In genomic region chr9:111909444-111909843, GRCh38 we compare ENCODE assay signal across 11 cellular contexts. TPM values are rescaled to one million over a fixed set of nuclear protein-coding genes. Genes with fewer than 3 reads are reported as not detected.
DNase-seq lines count a peak whose midpoint lies in the region; ATAC-seq and TF ChIP-seq lines count a peak whose summit lies in the region.
"Had no signal": no experiment of that assay in that cellular context is flagged by ENCODE, and none has a peak within 500 bp of the region (broad histone marks: within the 10 kb centered on the region; RNA-seq: fewer than 3 reads in every experiment).

No MANE protein-coding gene starts in this region.

- peaks cover 89% of the 10 kb centered on the region for H4K20me1 ChIP-seq in osteoblast (ENCODE audit: insufficient read depth, low read length)

- H3K36me3 ChIP-seq in osteoblast (ENCODE audit: insufficient read depth, low read length) (peaks cover 54% of the 10 kb centered on the region), right atrium auricular region (no peaks in the 10 kb centered on the region), WERI-Rb-1 (no peaks in the 10 kb centered on the region; the same call in 1 of the 2 replicates)

- H3K36me3 Mint-ChIP-seq in T-cell: peaks cover 15% of the 10 kb centered on the region

- H3K27ac Mint-ChIP-seq in T-cell: peak overlapping the region; percentile 58 to 62
- H3K27ac Mint-ChIP-seq: T-helper 1 cell treated with Interleukin-12 subunit alpha and Interleukin-12 subunit beta and Interleukin-4 antibody, amounts not matched to agents 30 μg/mL and 1 μg/mL, for 36 hours had no signal

- no peak overlapping the region for H2AFZ ChIP-seq in osteoblast (ENCODE audit: low read length)
- H2AFZ ChIP-seq: parathyroid adenoma had no signal

- H3K79me2 ChIP-seq in osteoblast (ENCODE audit: insufficient read depth, low read length): peaks cover 99% of the 10 kb centered on the region

- H3K4me1 Mint-ChIP-seq in T-cell: peaks cover 93 to 97% (median 96%) of the 10 kb centered on the region in 3 donors

- no peaks in the 10 kb centered on the region for H3K27me3 Mint-ChIP-seq in T-cell

- H3K4me1 ChIP-seq in osteoblast (ENCODE audit: insufficient read depth, low read length): peaks cover 75% of the 10 kb centered on the region
- H3K4me1 ChIP-seq in right atrium auricular region: peaks cover 0 to 29% of the 10 kb centered on the region in 2 donors
- H3K4me1 ChIP-seq: parathyroid adenoma had no signal

- H3K27me3 ChIP-seq in osteoblast (ENCODE audit: insufficient read depth, low read length) (no peaks in the 10 kb centered on the region), right atrium auricular region (no peaks in the 10 kb centered on the region), WERI-Rb-1 (ENCODE audit: insufficient read depth, low read depth, severe bottlenecking) (no peaks in the 10 kb centered on the region)

- CTCF ChIA-PET in T-cell (lab: Charles Lee): interaction anchor here in 1 of 2 donors (0.8 kb wide), 1 partner anchor 441 kb away, joined by 3 read pairs; no protein-coding TSS in a partner anchor

- H3K4me3 ChIP-seq in osteoblast (ENCODE audit: insufficient read depth, low read length): no peak overlapping the region
- no peak overlapping the region for H3K4me3 ChIP-seq in right atrium auricular region
- no peak overlapping the region for H3K4me3 ChIP-seq in WERI-Rb-1 (ENCODE audit: low read depth, low read length)

- peak overlapping the region in 1 of 3 donors; percentile 36 for H3K4me3 Mint-ChIP-seq in T-cell
- H3K4me3 Mint-ChIP-seq: T-helper 1 cell treated with Interleukin-12 subunit alpha and Interleukin-12 subunit beta and Interleukin-4 antibody, amounts not matched to agents 30 μg/mL and 1 μg/mL, for 36 hours had no signal

- H3K4me2 ChIP-seq in osteoblast (ENCODE audit: insufficient read depth, low read length): peak overlapping the region; percentile 15

- H3K27ac ChIP-seq in osteoblast (ENCODE audit: low read depth, low read length) (no peak overlapping the region), right atrium auricular region (no peak overlapping the region), WERI-Rb-1 (no peak overlapping the region)
- H3K27ac ChIP-seq: parathyroid adenoma had no signal

- no peaks in the 10 kb centered on the region for H3K9me3 ChIP-seq in osteoblast (ENCODE audit: low read depth, low read length)
- H3K9me3 ChIP-seq in right atrium auricular region: no peaks in the 10 kb centered on the region
- no peaks in the 10 kb centered on the region for H3K9me3 ChIP-seq in WERI-Rb-1 (ENCODE audit: severe bottlenecking)

- H3K9me3 Mint-ChIP-seq in T-cell: no peaks in the 10 kb centered on the region
- H3K9me3 Mint-ChIP-seq: T-helper 1 cell treated with Interleukin-12 subunit alpha and Interleukin-12 subunit beta and Interleukin-4 antibody, amounts not matched to agents 30 μg/mL and 1 μg/mL, for 36 hours had no signal

- TF ChIP-seq CTCF in osteoblast (IDR thresholded peaks at IDR 0.05; ENCODE audit: extremely low read depth, low read depth, low read length): no peak
- TF ChIP-seq CTCF in right atrium auricular region (IDR thresholded peaks at IDR 0.05): no peak
- TF ChIP-seq CTCF in WERI-Rb-1 (IDR thresholded peaks at IDR 0.05; ENCODE audit: low read depth, low read length): no peak

- no peak for DNase-seq in T-cell
- no peak for DNase-seq in osteoblast (ENCODE audit: insufficient read length, low spot score, missing footprints)
- DNase-seq in right atrium auricular region (ENCODE audit: low spot score): no peak
- DNase-seq in NCI-H2196 treated with DMSO at 0.1 percent for 48 hours (lab: John Stamatoyannopoulos, UW; ENCODE audit: unreplicated experiment): no peak
- DNase-seq in WERI-Rb-1: no peak
- DNase-seq: effector memory CD4-positive, alpha-beta T cell; NCI-H524 had no signal

- POLR2A ChIA-PET in T-cell (lab: Charles Lee): no interaction called here

- ATAC-seq in GM18868 (IDR thresholded peaks at IDR 0.05; ENCODE audit: unreplicated experiment) (peak; percentile 69), HG02610 (IDR thresholded peaks at IDR 0.05; ENCODE audit: unreplicated experiment) (peak; percentile 69), T-cell (replicated peaks in 1 of 4) (no peak)

RNA-seq across cellular contexts. Expression of gene UGCG, which starts 12.8 kb away (rescaled TPM):
- total RNA-seq in T-cell (10 to 100 TPM; 20.1 to 41.6 (median 24.1) TPM), osteoblast (118 and 121 TPM in 2 replicates), right atrium auricular region (10 to 100 TPM; 10.3 to 10.8 TPM)

Comparison
In these comparisons a context has a peak if more than half of its experiments do, and no peak if none do; other contexts are left out.
1. ATAC-seq: peak in GM18868 (single experiment) and HG02610 (single experiment); none in T-cell (0 of 4).